ENCODE assay signal across 2 cellular contexts in the genomic region with DNA sequence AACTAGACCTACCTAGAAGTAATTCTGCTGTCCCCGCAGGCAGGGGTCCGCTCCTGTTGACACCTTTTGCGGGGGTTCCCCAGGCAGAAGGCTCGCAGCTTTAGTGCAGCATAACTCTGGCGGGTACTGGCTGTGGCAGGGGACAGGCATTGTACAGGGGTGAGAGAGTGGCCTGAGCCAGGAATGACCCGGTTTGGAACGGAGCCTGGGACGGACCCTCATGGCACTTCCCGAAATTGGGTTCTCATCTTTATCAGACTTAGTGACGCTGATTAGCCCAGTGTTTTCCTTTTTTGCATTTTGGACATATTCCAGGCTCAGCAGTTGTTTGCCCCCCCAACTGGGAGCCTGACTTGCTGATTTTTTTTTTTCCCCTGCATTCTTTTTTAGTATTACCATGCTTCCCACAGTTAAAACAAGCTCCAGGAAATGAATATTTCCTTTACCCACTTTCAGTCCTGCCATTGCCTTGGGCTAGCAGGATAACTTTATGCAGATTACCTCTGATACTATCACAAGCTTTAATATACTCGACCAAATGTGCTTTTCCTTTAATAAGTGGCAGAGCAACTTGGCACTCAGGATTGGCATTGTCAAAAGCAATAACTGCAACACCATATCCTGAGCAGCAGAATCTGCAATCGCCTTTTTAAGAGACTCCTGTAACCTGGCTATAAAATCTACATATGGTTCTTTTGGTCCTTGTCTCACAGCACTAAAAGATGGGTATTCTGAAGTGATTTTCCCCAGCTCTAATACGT.
TF ChIP-seq lines count a peak whose summit lies in the region.

No MANE protein-coding gene starts in this region.

TF ChIP-seq in IMR-90, 13 proteins besides CTCF, POLR2A, EP300 and RAD21:
- TF ChIP-seq FOS (IDR thresholded peaks at IDR 0.05; ENCODE audit: low read depth, low read length) (no peak), CHD1 (IDR thresholded peaks at IDR 0.05; ENCODE audit: low read depth, low read length) (no peak), MAFK (IDR thresholded peaks at IDR 0.05; ENCODE audit: low read depth, low read length) (no peak), MXI1 (IDR thresholded peaks at IDR 0.05; ENCODE audit: borderline replicate concordance, low read depth, low read length) (no peak), NFE2L2 (IDR thresholded peaks at IDR 0.05; ENCODE audit: low read depth, low read length) (no peak), RFX5 (IDR thresholded peaks at IDR 0.05; ENCODE audit: low read depth, low read length) (no peak), BHLHE40 (IDR thresholded peaks at IDR 0.05; ENCODE audit: low read depth, low read length) (no peak), RCOR1 (IDR thresholded peaks at IDR 0.05; ENCODE audit: insufficient replicate concordance, low read length) (no peak), SMC3 (IDR thresholded peaks at IDR 0.05; ENCODE audit: low read depth, low read length) (no peak), MAZ (IDR thresholded peaks at IDR 0.05; ENCODE audit: borderline replicate concordance, low read depth, low read length) (no peak), CEBPB (IDR thresholded peaks at IDR 0.05; ENCODE audit: low read depth, low read length) (no peak)
- TF ChIP-seq, protein P1, sequence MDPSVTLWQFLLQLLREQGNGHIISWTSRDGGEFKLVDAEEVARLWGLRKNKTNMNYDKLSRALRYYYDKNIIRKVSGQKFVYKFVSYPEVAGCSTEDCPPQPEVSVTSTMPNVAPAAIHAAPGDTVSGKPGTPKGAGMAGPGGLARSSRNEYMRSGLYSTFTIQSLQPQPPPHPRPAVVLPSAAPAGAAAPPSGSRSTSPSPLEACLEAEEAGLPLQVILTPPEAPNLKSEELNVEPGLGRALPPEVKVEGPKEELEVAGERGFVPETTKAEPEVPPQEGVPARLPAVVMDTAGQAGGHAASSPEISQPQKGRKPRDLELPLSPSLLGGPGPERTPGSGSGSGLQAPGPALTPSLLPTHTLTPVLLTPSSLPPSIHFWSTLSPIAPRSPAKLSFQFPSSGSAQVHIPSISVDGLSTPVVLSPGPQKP (IDR thresholded peaks at IDR 0.05; ENCODE audit: borderline replicate concordance, low read depth, low read length) = no peak
- TF ChIP-seq, protein P2, sequence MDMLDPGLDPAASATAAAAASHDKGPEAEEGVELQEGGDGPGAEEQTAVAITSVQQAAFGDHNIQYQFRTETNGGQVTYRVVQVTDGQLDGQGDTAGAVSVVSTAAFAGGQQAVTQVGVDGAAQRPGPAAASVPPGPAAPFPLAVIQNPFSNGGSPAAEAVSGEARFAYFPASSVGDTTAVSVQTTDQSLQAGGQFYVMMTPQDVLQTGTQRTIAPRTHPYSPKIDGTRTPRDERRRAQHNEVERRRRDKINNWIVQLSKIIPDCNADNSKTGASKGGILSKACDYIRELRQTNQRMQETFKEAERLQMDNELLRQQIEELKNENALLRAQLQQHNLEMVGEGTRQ (IDR thresholded peaks at IDR 0.05; ENCODE audit: low read depth, low read length) = no peak
TF ChIP-seq in IMR-90: peak in this region for 0.

TF ChIP-seq in endothelial cell of umbilical vein, 7 proteins besides CTCF, POLR2A, EP300 and RAD21:
- TF ChIP-seq GATA2 (IDR thresholded peaks at IDR 0.05; ENCODE audit: insufficient read depth, insufficient read length, low read depth, low read length) (no peak), JUN (IDR thresholded peaks at IDR 0.05; ENCODE audit: borderline replicate concordance, insufficient read depth, insufficient read length, low read depth) (no peak), MYC (IDR thresholded peaks at IDR 0.05; ENCODE audit: low read depth, low read length) (no peak), FOS (IDR thresholded peaks at IDR 0.05; ENCODE audit: borderline replicate concordance, insufficient read depth, low read length) (no peak), EZH2 (IDR thresholded peaks at IDR 0.05; ENCODE audit: borderline replicate concordance, low read depth, low read length, severe bottlenecking) (no peak), POLR2AphosphoS5 (IDR thresholded peaks at IDR 0.05; ENCODE audit: insufficient read depth, low read depth, low read length) (no peak)
- TF ChIP-seq, protein P3, sequence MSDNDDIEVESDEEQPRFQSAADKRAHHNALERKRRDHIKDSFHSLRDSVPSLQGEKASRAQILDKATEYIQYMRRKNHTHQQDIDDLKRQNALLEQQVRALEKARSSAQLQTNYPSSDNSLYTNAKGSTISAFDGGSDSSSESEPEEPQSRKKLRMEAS (IDR thresholded peaks at IDR 0.05; ENCODE audit: insufficient read depth, insufficient read length) = no peak
